Comparison of ENCODE assay signal across 13 cellular contexts in genomic region chr17:55053855-55054254, GRCh38.
DNase-seq lines count a peak whose midpoint lies in the region; TF ChIP-seq lines count a peak whose summit lies in the region.
"Had no signal": no experiment of that assay in that cellular context is flagged by ENCODE, and none has a peak within 500 bp of the region (broad histone marks: within the 10 kb centered on the region; RNA-seq: fewer than 3 reads in every experiment).

No MANE protein-coding gene starts in this region.

- no peaks in the 10 kb centered on the region for H3F3A ChIP-seq in MM.1S (ENCODE audit: insufficient read depth, low read length)

- H2AFZ ChIP-seq in MM.1S (ENCODE audit: low read length), result no peak overlapping the region

- H3K36me3 Mint-ChIP-seq in nephron progenitor cell (ENCODE audit: low read depth), result peaks cover 16% of the 10 kb centered on the region

- DNase-seq in DMS114 treated with DMSO at 0.1 percent for 48 hours (lab: John Stamatoyannopoulos, UW; ENCODE audit: unreplicated experiment), result peak; percentile 22
- no peak for DNase-seq in MM.1S
- DNase-seq in cardiac fibroblast (ENCODE audit: low read depth in 2 of 2), result peak; percentile 27 to 31
- no peak for DNase-seq in nephron progenitor cell
- DNase-seq in amygdala (lab: John Stamatoyannopoulos, UW), result no peak
- DNase-seq in activated CD8-positive, alpha-beta memory T cell treated with anti-CD3 and anti-CD28 coated beads, Interleukin-2, amount 50 U/mL, for 4 hours, result no peak
- no peak for DNase-seq in SW 1271 (lab: John Stamatoyannopoulos, UW)
- DNase-seq in HuH-7.5 (ENCODE audit: low spot score), result no peak
- DNase-seq: activated naive CD8-positive, alpha-beta T cell treated with anti-CD3 and anti-CD28 coated beads, Interleukin-2, amount 50 U/mL, for 24 hours; left ventricle myocardium superior; NCI-H1436 treated with DMSO at 0.1 percent for 48 hours; stimulated activated CD4-positive, alpha-beta T cell treated with anti-CD3 and anti-CD28 coated beads, Interleukin-2, amount 100 ng/mL, for 48 hours had no signal

- no peaks in the 10 kb centered on the region for H3K4me1 Mint-ChIP-seq in nephron progenitor cell
- H3K4me1 Mint-ChIP-seq: activated naive CD8-positive, alpha-beta T cell treated with anti-CD3 and anti-CD28 coated beads, Interleukin-2, amount 50 U/mL, for 24 hours had no signal

- H3K4me3 Mint-ChIP-seq in nephron progenitor cell, result no peak overlapping the region
- H3K4me3 Mint-ChIP-seq: activated naive CD8-positive, alpha-beta T cell treated with anti-CD3 and anti-CD28 coated beads, Interleukin-2, amount 50 U/mL, for 24 hours had no signal

- H3K9me3 ChIP-seq in MM.1S (replicated peaks; ENCODE audit: insufficient read depth, low read length), result no peaks in the 10 kb centered on the region
- H3K9me3 ChIP-seq: vagina had no signal

- H3K4me3 ChIP-seq in MM.1S (ENCODE audit: low read length), result no peak overlapping the region
- H3K4me3 ChIP-seq in cardiac fibroblast (replicated peaks in 1 of 2; ENCODE audit: low read depth in 2 of 2, low read length in 2 of 2), result no peak overlapping the region
- H3K4me3 ChIP-seq: vagina had no signal

- no peaks in the 10 kb centered on the region for H3K27me3 Mint-ChIP-seq in nephron progenitor cell (ENCODE audit: low read depth, poor library complexity)
- H3K27me3 Mint-ChIP-seq: activated naive CD8-positive, alpha-beta T cell treated with anti-CD3 and anti-CD28 coated beads, Interleukin-2, amount 50 U/mL, for 24 hours had no signal

- H3K27me3 ChIP-seq in MM.1S (replicated peaks; ENCODE audit: insufficient read depth, low read length), result no peaks in the 10 kb centered on the region
- H3K27me3 ChIP-seq: vagina had no signal

- H3K4me2 ChIP-seq in MM.1S (ENCODE audit: low read depth, low read length), result no peak overlapping the region

- H3K27ac ChIP-seq in MM.1S (ENCODE audit: low read length), result no peak overlapping the region
- H3K27ac ChIP-seq: vagina had no signal

- no peaks in the 10 kb centered on the region for H3K4me1 ChIP-seq in MM.1S (ENCODE audit: low read length)
- H3K4me1 ChIP-seq: vagina had no signal

- H3K27ac Mint-ChIP-seq in nephron progenitor cell, result no peak overlapping the region
- H3K27ac Mint-ChIP-seq: activated naive CD8-positive, alpha-beta T cell treated with anti-CD3 and anti-CD28 coated beads, Interleukin-2, amount 50 U/mL, for 24 hours had no signal

- no peaks in the 10 kb centered on the region for H3K9me2 ChIP-seq in MM.1S (replicated peaks; ENCODE audit: insufficient read depth, low read length)

- no peaks in the 10 kb centered on the region for H4K20me1 ChIP-seq in MM.1S (ENCODE audit: insufficient read depth, low read length)

- no peaks in the 10 kb centered on the region for H3K79me2 ChIP-seq in MM.1S (ENCODE audit: low read length)

- no peak overlapping the region for H3K9ac ChIP-seq in MM.1S (ENCODE audit: low read length)

- peaks cover 2% of the 10 kb centered on the region for H3K9me3 Mint-ChIP-seq in nephron progenitor cell

- no peaks in the 10 kb centered on the region for H3K36me3 ChIP-seq in MM.1S (replicated peaks; ENCODE audit: insufficient read depth, low read length)
- H3K36me3 ChIP-seq: vagina had no signal

- TF ChIP-seq CTCF in MM.1S (IDR thresholded peaks at IDR 0.05; ENCODE audit: low read length), result peak; percentile 27
- TF ChIP-seq CTCF in cardiac fibroblast (IDR thresholded peaks at IDR 0.05; ENCODE audit: low read depth, low read length), result peak; percentile 27
- peak; percentile 31 for TF ChIP-seq CTCF in nephron progenitor cell (IDR thresholded peaks at IDR 0.05)

Comparison
In these comparisons a context has a peak if more than half of its experiments do, and no peak if none do; other contexts are left out.
1. DNase-seq: peak in DMS114 treated with DMSO at 0.1 percent for 48 hours (single experiment) and cardiac fibroblast (2 of 2); none in MM.1S (single experiment), nephron progenitor cell (single experiment), amygdala (0 of 56), activated CD8-positive, alpha-beta memory T cell treated with anti-CD3 and anti-CD28 coated beads, Interleukin-2, amount 50 U/mL, for 4 hours (single experiment), SW 1271 (0 of 2) and HuH-7.5 (single experiment).
2. Peak in every context shown above with its lines, with median percentiles within 50 percentile points of each other: CTCF ChIP-seq.